In the genomic region with DNA sequence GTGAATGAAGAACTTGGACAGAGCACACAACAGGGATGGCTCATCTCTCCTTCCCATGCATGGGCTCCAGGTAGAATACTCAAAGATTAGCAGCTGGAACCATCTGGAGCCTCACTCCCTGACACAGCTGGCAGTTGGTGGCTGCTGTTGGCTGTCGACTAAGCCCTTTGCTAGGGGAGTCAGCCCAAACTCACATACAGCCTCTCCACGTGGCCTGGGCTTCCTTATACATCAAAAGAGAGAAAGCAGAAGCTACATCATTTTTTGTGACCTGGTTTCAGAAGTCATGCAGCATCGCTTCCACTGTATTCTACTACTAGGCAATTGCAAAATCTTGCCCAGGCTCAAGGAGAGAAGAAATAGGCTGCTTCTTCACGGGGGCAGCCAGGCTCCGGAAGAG, we compare ENCODE assay signal across 14 cellular contexts.
"Had no signal": no experiment of that assay in that cellular context is flagged by ENCODE, and none has a peak within 500 bp of the region (broad histone marks: within the 10 kb centered on the region; RNA-seq: fewer than 3 reads in every experiment).

No MANE protein-coding gene starts in this region.

- H3K27ac Mint-ChIP-seq: activated CD8-positive, alpha-beta T cell treated with anti-CD3 and anti-CD28 coated beads, Interleukin-2, amount 10 ng/mL, durations not matched to agents 7 days and 5 days; activated naive CD8-positive, alpha-beta T cell treated with anti-CD3 and anti-CD28 coated beads, Interleukin-2, amount 10 ng/mL, durations not matched to agents 7 days and 5 days; dendritic cell treated with granulocyte-macrophage colony-stimulating factor and Interleukin-4, amounts not matched to agents 40 ng/mL and 50 ng/mL, for 4 days had no signal

- H3K9me3 Mint-ChIP-seq: activated naive CD8-positive, alpha-beta T cell treated with anti-CD3 and anti-CD28 coated beads, Interleukin-2, amount 10 ng/mL, durations not matched to agents 7 days and 5 days; dendritic cell treated with granulocyte-macrophage colony-stimulating factor and Interleukin-4, amounts not matched to agents 40 ng/mL and 50 ng/mL, for 4 days; neural crest cell had no signal

- DNase-seq: activated CD4-positive, alpha-beta T cell treated with anti-CD3 and anti-CD28 coated beads for 4 hours; activated CD8-positive, alpha-beta memory T cell treated with anti-CD3 and anti-CD28 coated beads, Interleukin-2, amount 50 U/mL, for 48 hours; activated CD8-positive, alpha-beta T cell treated with anti-CD3 and anti-CD28 coated beads, Interleukin-2, amount 10 ng/mL, durations not matched to agents 7 days and 5 days; activated naive CD8-positive, alpha-beta T cell treated with anti-CD3 and anti-CD28 coated beads, Interleukin-2, amount 10 ng/mL, durations not matched to agents 7 days and 5 days; anterior cingulate cortex; cerebellar nuclear complex; erythroblast; hypothalamus; stimulated activated CD4-positive, alpha-beta T cell treated with anti-CD3 and anti-CD28 coated beads, Interleukin-12 subunit alpha, Interleukin-12 subunit beta, amount 100 ng/mL, for 4 hours; stimulated activated naive CD4-positive, alpha-beta T cell treated with Interleukin-2 at 50 U/mL for 16 hours; trophoblast cell had no signal

- H3K4me3 Mint-ChIP-seq: activated CD8-positive, alpha-beta T cell treated with anti-CD3 and anti-CD28 coated beads, Interleukin-2, amount 10 ng/mL, durations not matched to agents 7 days and 5 days; activated naive CD8-positive, alpha-beta T cell treated with anti-CD3 and anti-CD28 coated beads, Interleukin-2, amount 10 ng/mL, durations not matched to agents 7 days and 5 days; dendritic cell treated with granulocyte-macrophage colony-stimulating factor and Interleukin-4, amounts not matched to agents 40 ng/mL and 50 ng/mL, for 4 days; neural crest cell had no signal

- H3K27me3 Mint-ChIP-seq: activated naive CD8-positive, alpha-beta T cell treated with anti-CD3 and anti-CD28 coated beads, Interleukin-2, amount 10 ng/mL, durations not matched to agents 7 days and 5 days; dendritic cell treated with granulocyte-macrophage colony-stimulating factor and Interleukin-4, amounts not matched to agents 40 ng/mL and 50 ng/mL, for 4 days had no signal

- H3K4me1 Mint-ChIP-seq: activated naive CD8-positive, alpha-beta T cell treated with anti-CD3 and anti-CD28 coated beads, Interleukin-2, amount 10 ng/mL, durations not matched to agents 7 days and 5 days; neural crest cell had no signal

- ATAC-seq: activated CD8-positive, alpha-beta T cell treated with anti-CD3 and anti-CD28 coated beads, Interleukin-2, amount 10 ng/mL, durations not matched to agents 7 days and 5 days; sciatic nerve had no signal
